Comparison of ENCODE assay signal across 30 cellular contexts in genomic region chr1:84919461-84919970, GRCh38. TPM values are rescaled to one million over a fixed set of nuclear protein-coding genes. Genes with fewer than 3 reads are reported as not detected.
"Had no signal": no experiment of that assay in that cellular context is flagged by ENCODE, and none has a peak within 500 bp of the region (broad histone marks: within the 10 kb centered on the region; RNA-seq: fewer than 3 reads in every experiment).

No MANE protein-coding gene starts in this region.

- H3K27me3 ChIP-seq: ascending aorta, cardiac muscle cell, heart right ventricle, uterus had no signal

- DNase-seq: activated CD4-positive, alpha-beta T cell treated with anti-CD3 and anti-CD28 coated beads for 4 hours; activated CD4-positive, alpha-beta T cell treated with anti-CD3 and anti-CD28 coated beads, Interleukin-2, amount 50 U/mL, for 48 hours; activated CD4-positive, CD25-positive, alpha-beta regulatory T cell; activated CD8-positive, alpha-beta memory T cell treated with anti-CD3 and anti-CD28 coated beads, Interleukin-2, amount 50 U/mL, for 48 hours; activated gamma-delta T cell; activated naive CD4-positive, alpha-beta T cell treated with anti-CD3 and anti-CD28 coated beads, Interleukin-2, amount 10 ng/mL, durations not matched to agents 7 days and 5 days; activated naive CD8-positive, alpha-beta T cell treated with anti-CD3 and anti-CD28 coated beads, Interleukin-2, amount 10 ng/mL, durations not matched to agents 7 days and 5 days; activated T-cell treated with anti-CD3 and anti-CD28 coated beads, Interleukin-2, amount 50 U/mL, for 24 hours; dorsolateral prefrontal cortex; effector memory CD4-positive, alpha-beta T cell; erythroblast; heart right ventricle; left cardiac atrium; naive thymus-derived CD4-positive, alpha-beta T cell; occipital lobe; right cardiac atrium; stimulated activated naive CD4-positive, alpha-beta T cell treated with Interleukin-2 at 50 U/mL for 16 hours; T-cell; uterus had no signal

- H3K36me3 Mint-ChIP-seq: activated naive CD4-positive, alpha-beta T cell treated with anti-CD3 and anti-CD28 coated beads, Interleukin-2, amount 10 ng/mL, durations not matched to agents 7 days and 5 days; activated naive CD8-positive, alpha-beta T cell treated with anti-CD3 and anti-CD28 coated beads, Interleukin-2, amount 10 ng/mL, durations not matched to agents 7 days and 5 days; brain; mesothelial cell of epicardium; naive thymus-derived CD4-positive, alpha-beta T cell; T-cell; type B pancreatic cell had no signal

- H2AFZ ChIP-seq: parathyroid adenoma had no signal

- H3K4me1 ChIP-seq: ascending aorta, heart right ventricle, parathyroid adenoma, uterus had no signal

- H3K27ac ChIP-seq: ascending aorta, cardiac muscle cell, coronary artery, dorsolateral prefrontal cortex, heart right ventricle, parathyroid adenoma, thoracic aorta, uterus had no signal

- H3K4me3 Mint-ChIP-seq: activated naive CD4-positive, alpha-beta T cell treated with anti-CD3 and anti-CD28 coated beads, Interleukin-2, amount 10 ng/mL, durations not matched to agents 7 days and 5 days; activated naive CD8-positive, alpha-beta T cell treated with anti-CD3 and anti-CD28 coated beads, Interleukin-2, amount 10 ng/mL, durations not matched to agents 7 days and 5 days; activated T-cell treated with anti-CD3 and anti-CD28 coated beads, Interleukin-2, amount 50 U/mL, for 24 hours; brain; mesothelial cell of epicardium; naive thymus-derived CD4-positive, alpha-beta T cell; neural crest cell; T-cell; type B pancreatic cell had no signal

- H3K4me1 Mint-ChIP-seq: activated naive CD4-positive, alpha-beta T cell treated with anti-CD3 and anti-CD28 coated beads, Interleukin-2, amount 10 ng/mL, durations not matched to agents 7 days and 5 days; mesothelial cell of epicardium; neural crest cell; T-cell had no signal

- H3K36me3 ChIP-seq: ascending aorta, cardiac muscle cell, heart right ventricle, thoracic aorta, uterus had no signal

- H3K9ac ChIP-seq: parathyroid adenoma had no signal

- H3K4me3 ChIP-seq: ascending aorta, cardiac muscle cell, coronary artery, dorsolateral prefrontal cortex, heart right ventricle, thoracic aorta, uterus had no signal

- H3K79me2 ChIP-seq: parathyroid adenoma had no signal

- H3K27ac Mint-ChIP-seq: activated naive CD4-positive, alpha-beta T cell treated with anti-CD3 and anti-CD28 coated beads, Interleukin-2, amount 10 ng/mL, durations not matched to agents 7 days and 5 days; activated naive CD8-positive, alpha-beta T cell treated with anti-CD3 and anti-CD28 coated beads, Interleukin-2, amount 10 ng/mL, durations not matched to agents 7 days and 5 days; activated T-cell treated with anti-CD3 and anti-CD28 coated beads, Interleukin-2, amount 50 U/mL, for 24 hours; mesothelial cell of epicardium; naive thymus-derived CD4-positive, alpha-beta T cell; T-cell; type B pancreatic cell had no signal

- H3K27me3 Mint-ChIP-seq: activated T-cell treated with anti-CD3 and anti-CD28 coated beads, Interleukin-2, amount 50 U/mL, for 24 hours; type B pancreatic cell had no signal

- H3K9me3 ChIP-seq: ascending aorta, heart right ventricle, thoracic aorta, uterus had no signal

- H3K9me3 Mint-ChIP-seq: activated naive CD4-positive, alpha-beta T cell treated with anti-CD3 and anti-CD28 coated beads, Interleukin-2, amount 10 ng/mL, durations not matched to agents 7 days and 5 days; activated T-cell treated with anti-CD3 and anti-CD28 coated beads, Interleukin-2, amount 50 U/mL, for 24 hours; mesothelial cell of epicardium; naive thymus-derived CD4-positive, alpha-beta T cell; neural crest cell; T-cell; type B pancreatic cell had no signal

RNA-seq across cellular contexts. Expression of gene LPAR3, which starts 26.5 kb away (rescaled TPM):
- total RNA-seq: ascending aorta, pulmonary artery endothelial cell had no signal
- polyA plus RNA-seq: liver had no signal
